Comparison of ENCODE assay signal across 8 cellular contexts in genomic region chr12:57078519-57079404, GRCh38. TPM values are rescaled to one million over a fixed set of nuclear protein-coding genes. Genes with fewer than 3 reads are reported as not detected.
DNase-seq lines count a peak whose midpoint lies in the region; ATAC-seq, FAIRE-seq and TF ChIP-seq lines count a peak whose summit lies in the region.

Gene NEMP1, minus strand, starts transcription at chr12:57078791. Its CDS starts 46 bp downstream, at chr12:57078745.

- TF ChIP-seq CTCF in left ventricle myocardium inferior (IDR thresholded peaks at IDR 0.05; ENCODE audit: borderline replicate concordance) = no peak
- TF ChIP-seq CTCF in prostate gland (IDR thresholded peaks at IDR 0.05) = peak in 1 of 4 experiments; percentile 13

- peaks cover 11% of the 10 kb centered on the region for H3K4me1 Mint-ChIP-seq in T-helper 17 cell

- peak within 1 kb of the TSS; percentile 84 for H3K4me3 ChIP-seq in left ventricle myocardium inferior
- H3K4me3 ChIP-seq in prostate gland = peak within 1 kb of the TSS; percentile 54 to 61

- peaks cover 3% of the 10 kb centered on the region for H3K36me3 Mint-ChIP-seq in T-helper 17 cell (ENCODE audit: low read depth)

- H3K27me3 Mint-ChIP-seq in T-helper 17 cell = no peaks in the 10 kb centered on the region

- H3K27me3 ChIP-seq in left ventricle myocardium inferior (ENCODE audit: low read depth) (no peaks in the 10 kb centered on the region), prostate gland (replicated peaks; ENCODE audit: insufficient read depth) (no peaks in the 10 kb centered on the region)

- H3K4me1 ChIP-seq in left ventricle myocardium inferior (peaks cover 18% of the 10 kb centered on the region), prostate gland (replicated peaks) (peaks cover 6% of the 10 kb centered on the region)

- H3K4me3 Mint-ChIP-seq in T-helper 17 cell = peak within 1 kb of the TSS; percentile 99

- peak within 1 kb of the TSS; percentile 97 for H3K27ac Mint-ChIP-seq in T-helper 17 cell

- intact Hi-C loops in left ventricle myocardium inferior (cut with micrococcal nuclease) (no loop called here), prostate gland (cut with DNase I) (no loop called here)

- under 1% methylated on average over 38 of the region's 39 CpGs for WGBS in prostate gland

- H3K9me3 ChIP-seq in T-helper 17 cell (ENCODE audit: control insufficient read depth, low read length, poor library complexity, severe bottlenecking) = no peaks in the 10 kb centered on the region
- H3K9me3 ChIP-seq in left ventricle myocardium inferior (replicated peaks) = no peaks in the 10 kb centered on the region
- H3K9me3 ChIP-seq in prostate gland = no peaks in the 10 kb centered on the region

- no peaks in the 10 kb centered on the region for H3K36me3 ChIP-seq in left ventricle myocardium inferior
- no peaks in the 10 kb centered on the region for H3K36me3 ChIP-seq in prostate gland

- FAIRE-seq in urothelium cell line (lab: Jason Lieb, UNC) = peak; percentile 94

- TF ChIP-seq POLR2A in GM15510 (IDR thresholded peaks at IDR 0.05; ENCODE audit: borderline replicate concordance, extremely low read depth, insufficient read length) (peak; percentile 67), prostate gland (IDR thresholded peaks at IDR 0.05) (peak; percentile 60)

- ATAC-seq in HG02885 (IDR thresholded peaks at IDR 0.05; ENCODE audit: poor library complexity, unreplicated experiment) (peak; percentile 97), T-helper 17 cell (peak; percentile 97)

- peak within 1 kb of the TSS; percentile 89 for H3K27ac ChIP-seq in left ventricle myocardium inferior (replicated peaks)
- H3K27ac ChIP-seq in prostate gland = peak within 1 kb of the TSS; percentile 80 to 90

- DNase-seq in NCI-H1694 treated with DMSO at 0.1 percent for 48 hours (lab: John Stamatoyannopoulos, UW) (peak; percentile 99), T-helper 17 cell (peak; percentile 84 to 94 (median 84)), amygdala (lab: John Stamatoyannopoulos, UW) (peak; percentile 39 to 100 (median 98)), left ventricle myocardium inferior (peak; percentile 94), prostate gland (ENCODE audit: low spot score) (peak; percentile 99), urothelium cell line (ENCODE audit: low spot score) (peak; percentile 98)

RNA-seq across cellular contexts. Expression of gene NEMP1, which starts in this region (rescaled TPM):
- total RNA-seq in T-helper 17 cell (10 to 100 TPM; 12.2 to 14.1 TPM), left ventricle myocardium inferior (3.3 TPM), prostate gland (10 to 100 TPM; 10.8 to 13.0 TPM)

Comparison
In these comparisons a context has a peak if more than half of its experiments do, and no peak if none do; other contexts are left out.
1. Peak in every context shown above with its lines: DNase-seq, ATAC-seq, H3K4me3 ChIP-seq and H3K27ac ChIP-seq.